ENCODE assay signal across 11 cellular contexts in genomic region chr2:27209621-27210401, GRCh38. TPM values are rescaled to one million over a fixed set of nuclear protein-coding genes. Genes with fewer than 3 reads are reported as not detected.
DNase-seq lines count a peak whose midpoint lies in the region; ATAC-seq and TF ChIP-seq lines count a peak whose summit lies in the region.
"Had no signal": no experiment of that assay in that cellular context is flagged by ENCODE, and none has a peak within 500 bp of the region (broad histone marks: within the 10 kb centered on the region; RNA-seq: fewer than 3 reads in every experiment).

No MANE protein-coding gene starts in this region.

- no peak for TF ChIP-seq CTCF in endothelial cell (IDR thresholded peaks at IDR 0.05; ENCODE audit: unreplicated experiment)

- no peaks in the 10 kb centered on the region for H3K9me3 Mint-ChIP-seq in T-helper 1 cell treated with Interleukin-12 subunit alpha and Interleukin-12 subunit beta and Interleukin-4 antibody, amounts not matched to agents 30 μg/mL and 1 μg/mL, for 36 hours
- no peaks in the 10 kb centered on the region for H3K9me3 Mint-ChIP-seq in endothelial cell (ENCODE audit: unreplicated experiment)

- peak overlapping the region; percentile 41 for H3K27ac Mint-ChIP-seq in T-helper 1 cell treated with Interleukin-12 subunit alpha and Interleukin-12 subunit beta and Interleukin-4 antibody, amounts not matched to agents 30 μg/mL and 1 μg/mL, for 36 hours
- peak overlapping the region; percentile 61 for H3K27ac Mint-ChIP-seq in endothelial cell (ENCODE audit: unreplicated experiment)

- H3K27me3 Mint-ChIP-seq in T-helper 1 cell treated with Interleukin-12 subunit alpha and Interleukin-12 subunit beta and Interleukin-4 antibody, amounts not matched to agents 30 μg/mL and 1 μg/mL, for 36 hours (ENCODE audit: low read depth), result no peaks in the 10 kb centered on the region
- H3K27me3 Mint-ChIP-seq in endothelial cell (ENCODE audit: unreplicated experiment), result peaks cover 23% of the 10 kb centered on the region

- H3K36me3 Mint-ChIP-seq in T-helper 1 cell treated with Interleukin-12 subunit alpha and Interleukin-12 subunit beta and Interleukin-4 antibody, amounts not matched to agents 30 μg/mL and 1 μg/mL, for 36 hours (ENCODE audit: low read depth), result peaks cover 21% of the 10 kb centered on the region
- H3K36me3 Mint-ChIP-seq in endothelial cell (ENCODE audit: low read depth, unreplicated experiment), result peaks cover 45% of the 10 kb centered on the region

- intact Hi-C loops in posterior vena cava (cut with DNase I), result loop anchor here in 1 of 2 donors (5.0 kb wide), 1 partner anchor 108 kb away; no protein-coding TSS in a partner anchor

- ATAC-seq in HG03354 (IDR thresholded peaks at IDR 0.05; ENCODE audit: poor library complexity, severe bottlenecking, unreplicated experiment), result no peak

- no peak for DNase-seq in T-helper 1 cell
- peak; percentile 27 for DNase-seq in RKO (ENCODE audit: low spot score)
- DNase-seq in endothelial cell (ENCODE audit: low spot score), result no peak
- DNase-seq in posterior vena cava (ENCODE audit: low spot score), result peak; percentile 57
- DNase-seq in NCI-H2196 treated with DMSO at 0.1 percent for 48 hours (lab: John Stamatoyannopoulos, UW; ENCODE audit: unreplicated experiment), result no peak
- DNase-seq in activated CD4-positive, CD25-positive, alpha-beta regulatory T cell treated with anti-CD3 and anti-CD28 coated beads, Interleukin-2, amount 50 U/mL, for 72 hours, result no peak
- DNase-seq: caudate nucleus, NCI-H345, psoas muscle had no signal

- peaks cover 31% of the 10 kb centered on the region for H3K4me1 Mint-ChIP-seq in T-helper 1 cell treated with Interleukin-12 subunit alpha and Interleukin-12 subunit beta and Interleukin-4 antibody, amounts not matched to agents 30 μg/mL and 1 μg/mL, for 36 hours (ENCODE audit: low read depth)
- peaks cover 24% of the 10 kb centered on the region for H3K4me1 Mint-ChIP-seq in endothelial cell (ENCODE audit: unreplicated experiment)

- H3K4me3 Mint-ChIP-seq in T-helper 1 cell treated with Interleukin-12 subunit alpha and Interleukin-12 subunit beta and Interleukin-4 antibody, amounts not matched to agents 30 μg/mL and 1 μg/mL, for 36 hours, result peak overlapping the region; percentile 46
- peak overlapping the region; percentile 81 for H3K4me3 Mint-ChIP-seq in endothelial cell (ENCODE audit: unreplicated experiment)

RNA-seq across cellular contexts. Expression of gene ATRAID, which starts 2.0 kb away (rescaled TPM):
- 89.9 TPM for total RNA-seq in endothelial cell (ENCODE audit: unreplicated experiment)
- total RNA-seq in posterior vena cava, result 100 to 1,000 TPM in 1 of 2 donors, 10 to 100 TPM in 1; 76.1 to 116 TPM

RNA-seq across cellular contexts. Expression of gene SLC5A6, which starts 2.3 kb away (rescaled TPM):
- total RNA-seq in endothelial cell (ENCODE audit: unreplicated experiment) (63.0 TPM), posterior vena cava (10 to 100 TPM; 15.3 to 16.8 TPM)

RNA-seq across cellular contexts. Expression of gene CAD, which starts 7.4 kb away (rescaled TPM):
- total RNA-seq in endothelial cell (ENCODE audit: unreplicated experiment), result 49.4 TPM
- total RNA-seq in posterior vena cava, result 10 to 100 TPM; 20.1 to 27.4 TPM

RNA-seq across cellular contexts. Expression of gene SLC30A3, which starts 53.0 kb away (rescaled TPM):
- total RNA-seq in endothelial cell (ENCODE audit: unreplicated experiment), result not detected
- total RNA-seq in posterior vena cava, result 1 to 10 TPM in 1 of 2 donors, under 1 TPM in 1; 0.24 to 1.4 TPM

Comparison
In these comparisons a context has a peak if more than half of its experiments do, and no peak if none do; other contexts are left out.
1. DNase-seq: peak in RKO (single experiment) and posterior vena cava (single experiment); none in T-helper 1 cell (0 of 5), endothelial cell (single experiment), NCI-H2196 treated with DMSO at 0.1 percent for 48 hours (single experiment) and activated CD4-positive, CD25-positive, alpha-beta regulatory T cell treated with anti-CD3 and anti-CD28 coated beads, Interleukin-2, amount 50 U/mL, for 72 hours (single experiment).